1 cellular context compared by ENCODE assay signal in the genomic region with DNA sequence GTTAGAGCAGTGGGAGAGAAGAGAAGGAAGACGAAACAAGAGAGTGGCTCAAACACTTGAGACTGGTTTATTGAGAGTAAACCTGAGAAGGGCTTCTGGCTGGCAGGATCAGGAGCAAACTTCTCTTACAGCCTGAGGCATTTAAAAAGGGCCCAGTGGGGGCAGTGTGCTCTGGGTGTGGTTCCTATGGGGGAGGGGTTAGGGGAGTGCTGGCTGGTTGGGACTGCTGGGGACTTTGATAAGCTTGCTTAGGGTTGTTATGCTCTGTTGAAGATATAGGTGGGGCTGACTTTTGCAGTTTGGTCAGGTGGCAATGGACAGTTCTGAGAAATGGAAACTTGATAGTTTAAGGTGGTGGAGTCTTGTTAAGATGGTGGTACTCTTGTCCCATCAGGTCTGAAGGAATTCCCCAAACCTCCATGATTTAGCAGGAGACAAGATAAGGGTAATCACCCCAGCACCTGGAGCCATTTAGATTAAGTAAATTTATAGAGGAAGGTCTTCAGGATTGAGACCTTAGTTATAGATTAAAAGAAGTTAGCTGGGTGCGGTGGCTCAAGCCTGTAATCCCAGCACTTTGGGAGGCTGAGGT.
TF ChIP-seq lines count a peak whose summit lies in the region.

No MANE protein-coding gene starts in this region.

TF ChIP-seq in GM12878, 131 proteins besides CTCF, POLR2A, EP300 and RAD21:
- TF ChIP-seq POU2F2 (IDR thresholded peaks at IDR 0.05; ENCODE audit: borderline replicate concordance, low read depth, low read length) (no peak), YBX1 (IDR thresholded peaks at IDR 0.05) (no peak), ATF7 (IDR thresholded peaks at IDR 0.05; ENCODE audit: low read depth) (no peak), PML (IDR thresholded peaks at IDR 0.05; ENCODE audit: low read length) (no peak), ZNF274 (IDR thresholded peaks at IDR 0.05; ENCODE audit: insufficient read depth, insufficient read length) (no peak)
- TF ChIP-seq, protein P1, sequence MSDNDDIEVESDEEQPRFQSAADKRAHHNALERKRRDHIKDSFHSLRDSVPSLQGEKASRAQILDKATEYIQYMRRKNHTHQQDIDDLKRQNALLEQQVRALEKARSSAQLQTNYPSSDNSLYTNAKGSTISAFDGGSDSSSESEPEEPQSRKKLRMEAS (IDR thresholded peaks at IDR 0.05; ENCODE audit: low read depth, low read length), result no peak
- TF ChIP-seq, protein P2, sequence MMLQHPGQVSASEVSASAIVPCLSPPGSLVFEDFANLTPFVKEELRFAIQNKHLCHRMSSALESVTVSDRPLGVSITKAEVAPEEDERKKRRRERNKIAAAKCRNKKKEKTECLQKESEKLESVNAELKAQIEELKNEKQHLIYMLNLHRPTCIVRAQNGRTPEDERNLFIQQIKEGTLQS (IDR thresholded peaks at IDR 0.05; ENCODE audit: borderline replicate concordance, extremely low read depth, low read depth, low read length), result no peak
